ENCODE assay signal across 1 cellular context in genomic region chr2:101733257-101733993, GRCh38.
TF ChIP-seq lines count a peak whose summit lies in the region.

No MANE protein-coding gene starts in this region.

TF ChIP-seq in HepG2, 621 proteins besides CTCF, POLR2A, EP300 and RAD21 (continued from another document and continues in another):
- 0 out of 2 replicates have a peak, but pooled peaks have one; percentile 19 for TF ChIP-seq ZZZ3 (CRISPR knock-in tag; IDR thresholded peaks at IDR 0.05; ENCODE audit: borderline replicate concordance)
- peak; percentile 79 for TF ChIP-seq SOX5 (CRISPR knock-in tag; IDR thresholded peaks at IDR 0.05; ENCODE audit: borderline replicate concordance)
- TF ChIP-seq NCOA5 (CRISPR knock-in tag; IDR thresholded peaks at IDR 0.05): no peak
- TF ChIP-seq TCF7 (IDR thresholded peaks at IDR 0.05; ENCODE audit: low read depth): peak; percentile 65
- TF ChIP-seq ATF7-NPFF (CRISPR knock-in tag; IDR thresholded peaks at IDR 0.05; ENCODE audit: low read depth): no peak; the same call in 1 of the 2 replicates
- TF ChIP-seq ZFP82 (CRISPR knock-in tag; IDR thresholded peaks at IDR 0.05; ENCODE audit: borderline replicate concordance): no peak
- TF ChIP-seq HMGXB3 (CRISPR knock-in tag; IDR thresholded peaks at IDR 0.05; ENCODE audit: borderline replicate concordance): no peak
- no peak for TF ChIP-seq DNMT1 (CRISPR knock-in tag; IDR thresholded peaks at IDR 0.05)
- no peak for TF ChIP-seq TAF15 (IDR thresholded peaks at IDR 0.05; ENCODE audit: low read depth, low read length, poor library complexity, severe bottlenecking)
- TF ChIP-seq HMGA1 (CRISPR knock-in tag; conservative IDR thresholded peaks at IDR 0.05): no peak
- TF ChIP-seq ZNF350 (CRISPR knock-in tag; IDR thresholded peaks at IDR 0.05; ENCODE audit: borderline replicate concordance, low read depth): no peak; the same call in 1 of the 2 replicates
- peak; percentile 66; the same call in 1 of the 2 replicates for TF ChIP-seq CHD4 (IDR thresholded peaks at IDR 0.05; ENCODE audit: borderline replicate concordance, low read length)
- no peak for TF ChIP-seq ZNF337 (CRISPR knock-in tag; IDR thresholded peaks at IDR 0.05; ENCODE audit: borderline replicate concordance, low read depth)
- 0 out of 2 replicates have a peak, but pooled peaks have one; percentile 72 for TF ChIP-seq CC2D1A (CRISPR knock-in tag; IDR thresholded peaks at IDR 0.05)
- TF ChIP-seq ARNT2 (CRISPR knock-in tag; IDR thresholded peaks at IDR 0.05; ENCODE audit: low read depth): peak; percentile 59; the same call in 1 of the 2 replicates
- no peak for TF ChIP-seq GTF3A (CRISPR knock-in tag; conservative IDR thresholded peaks at IDR 0.05)
- TF ChIP-seq EEA1 (CRISPR knock-in tag; IDR thresholded peaks at IDR 0.05; ENCODE audit: borderline replicate concordance): no peak
- TF ChIP-seq CAMTA2 (CRISPR knock-in tag; IDR thresholded peaks at IDR 0.05; ENCODE audit: borderline replicate concordance): 0 out of 2 replicates have a peak, but pooled peaks have one; percentile 30
- TF ChIP-seq ZKSCAN5 (CRISPR knock-in tag; IDR thresholded peaks at IDR 0.05): no peak
- no peak for TF ChIP-seq ZNF549 (CRISPR knock-in tag; IDR thresholded peaks at IDR 0.05)
- peak; percentile 44 for TF ChIP-seq IRF2 (CRISPR knock-in tag; IDR thresholded peaks at IDR 0.05)
- no peak for TF ChIP-seq FLYWCH1 (CRISPR knock-in tag; IDR thresholded peaks at IDR 0.05)
- peak; percentile 49; the same call in 1 of the 2 replicates for TF ChIP-seq ZFP37 (CRISPR knock-in tag; IDR thresholded peaks at IDR 0.05; ENCODE audit: borderline replicate concordance)
- TF ChIP-seq ARNTL (CRISPR knock-in tag; IDR thresholded peaks at IDR 0.05): no peak
- no peak for TF ChIP-seq RFX3 (CRISPR knock-in tag; IDR thresholded peaks at IDR 0.05)
- no peak for TF ChIP-seq ZNF274 (CRISPR knock-in tag; IDR thresholded peaks at IDR 0.05)
- no peak for TF ChIP-seq USF2 (IDR thresholded peaks at IDR 0.05; ENCODE audit: low read depth, low read length)
- no peak for TF ChIP-seq USF2 (CRISPR knock-in tag; IDR thresholded peaks at IDR 0.05; ENCODE audit: borderline replicate concordance)
- TF ChIP-seq MAFF (IDR thresholded peaks at IDR 0.05; ENCODE audit: low read depth, low read length): no peak
- peak; percentile 68 for TF ChIP-seq ZNF781 (CRISPR knock-in tag; IDR thresholded peaks at IDR 0.05; ENCODE audit: borderline replicate concordance, not compliant biosample characterization)
- TF ChIP-seq ZNF10 (CRISPR knock-in tag; IDR thresholded peaks at IDR 0.05; ENCODE audit: borderline replicate concordance, low read depth): no peak
- no peak for TF ChIP-seq DBP (CRISPR knock-in tag; IDR thresholded peaks at IDR 0.05; ENCODE audit: not compliant biosample characterization)
- peak; percentile 59 for TF ChIP-seq ZMYM3 (CRISPR knock-in tag; IDR thresholded peaks at IDR 0.05)
- no peak for TF ChIP-seq ZNF484 (CRISPR knock-in tag; IDR thresholded peaks at IDR 0.05; ENCODE audit: borderline replicate concordance, low read depth)
- no peak for TF ChIP-seq ZNF367 (CRISPR knock-in tag; IDR thresholded peaks at IDR 0.05; ENCODE audit: borderline replicate concordance)
- no peak for TF ChIP-seq EHMT2 (IDR thresholded peaks at IDR 0.05; ENCODE audit: borderline replicate concordance, low read depth, low read length)
- peak; percentile 40; the same call in 1 of the 2 replicates for TF ChIP-seq BCL3 (CRISPR knock-in tag; IDR thresholded peaks at IDR 0.05)
- no peak for TF ChIP-seq ZSCAN12 (CRISPR knock-in tag; IDR thresholded peaks at IDR 0.05)
- no peak for TF ChIP-seq IKZF4 (CRISPR knock-in tag; IDR thresholded peaks at IDR 0.05; ENCODE audit: borderline replicate concordance, low read depth, not compliant biosample characterization)
- TF ChIP-seq SMAD9 (CRISPR knock-in tag; IDR thresholded peaks at IDR 0.05): peak; percentile 38; the same call in 1 of the 2 replicates
- no peak for TF ChIP-seq ZNF44 (CRISPR knock-in tag; IDR thresholded peaks at IDR 0.05)
- TF ChIP-seq NKX3-1 (CRISPR knock-in tag; IDR thresholded peaks at IDR 0.05): no peak
- TF ChIP-seq ZNF235 (CRISPR knock-in tag; IDR thresholded peaks at IDR 0.05; ENCODE audit: borderline replicate concordance): no peak; the same call in 1 of the 2 replicates
- TF ChIP-seq, protein P1, sequence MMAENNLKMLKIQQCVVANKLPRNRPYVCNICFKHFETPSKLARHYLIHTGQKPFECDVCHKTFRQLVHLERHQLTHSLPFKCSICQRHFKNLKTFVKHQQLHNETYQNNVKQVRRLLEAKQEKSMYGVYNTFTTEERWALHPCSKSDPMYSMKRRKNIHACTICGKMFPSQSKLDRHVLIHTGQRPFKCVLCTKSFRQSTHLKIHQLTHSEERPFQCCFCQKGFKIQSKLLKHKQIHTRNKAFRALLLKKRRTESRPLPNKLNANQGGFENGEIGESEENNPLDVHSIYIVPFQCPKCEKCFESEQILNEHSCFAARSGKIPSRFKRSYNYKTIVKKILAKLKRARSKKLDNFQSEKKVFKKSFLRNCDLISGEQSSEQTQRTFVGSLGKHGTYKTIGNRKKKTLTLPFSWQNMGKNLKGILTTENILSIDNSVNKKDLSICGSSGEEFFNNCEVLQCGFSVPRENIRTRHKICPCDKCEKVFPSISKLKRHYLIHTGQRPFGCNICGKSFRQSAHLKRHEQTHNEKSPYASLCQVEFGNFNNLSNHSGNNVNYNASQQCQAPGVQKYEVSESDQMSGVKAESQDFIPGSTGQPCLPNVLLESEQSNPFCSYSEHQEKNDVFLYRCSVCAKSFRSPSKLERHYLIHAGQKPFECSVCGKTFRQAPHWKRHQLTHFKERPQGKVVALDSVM (CRISPR knock-in tag; IDR thresholded peaks at IDR 0.05): no peak
- TF ChIP-seq GABPB1 (CRISPR knock-in tag; IDR thresholded peaks at IDR 0.05): no peak; the same call in 1 of the 2 replicates
- no peak for TF ChIP-seq PRPF4 (IDR thresholded peaks at IDR 0.05; ENCODE audit: low read depth, low read length, poor library complexity, severe bottlenecking)
- TF ChIP-seq NFATC3 (CRISPR knock-in tag; IDR thresholded peaks at IDR 0.05): no peak
- no peak for TF ChIP-seq ZNF20 (CRISPR knock-in tag; IDR thresholded peaks at IDR 0.05)
- 0 out of 2 replicates have a peak, but pooled peaks have one; percentile 66 for TF ChIP-seq YEATS4 (CRISPR knock-in tag; IDR thresholded peaks at IDR 0.05; ENCODE audit: borderline replicate concordance)
- peak; percentile 100 for TF ChIP-seq RBM22 (optimal IDR thresholded peaks at IDR 0.05; ENCODE audit: low read length)
- peak; percentile 37; the same call in 1 of the 2 replicates for TF ChIP-seq ZFX (CRISPR knock-in tag; IDR thresholded peaks at IDR 0.05; ENCODE audit: low read depth)
- TF ChIP-seq SP2 (CRISPR knock-in tag; IDR thresholded peaks at IDR 0.05): no peak
- TF ChIP-seq, protein P2, sequence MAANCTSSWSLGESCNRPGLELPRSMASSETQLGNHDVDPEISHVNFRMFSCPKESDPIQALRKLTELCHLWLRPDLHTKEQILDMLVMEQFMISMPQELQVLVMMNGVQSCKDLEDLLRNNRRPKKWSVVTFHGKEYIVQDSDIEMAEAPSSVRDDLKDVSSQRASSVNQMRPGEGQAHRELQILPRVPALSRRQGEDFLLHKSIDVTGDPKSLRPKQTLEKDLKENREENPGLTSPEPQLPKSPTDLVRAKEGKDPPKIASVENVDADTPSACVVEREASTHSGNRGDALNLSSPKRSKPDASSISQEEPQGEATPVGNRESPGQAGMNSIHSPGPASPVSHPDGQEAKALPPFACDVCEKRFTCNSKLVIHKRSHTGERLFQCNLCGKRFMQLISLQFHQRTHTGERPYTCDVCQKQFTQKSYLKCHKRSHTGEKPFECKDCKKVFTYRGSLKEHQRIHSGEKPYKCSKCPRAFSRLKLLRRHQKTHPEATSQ (CRISPR knock-in tag; IDR thresholded peaks at IDR 0.05; ENCODE audit: borderline replicate concordance): 0 out of 2 replicates have a peak, but pooled peaks have one; percentile 62
- TF ChIP-seq FOXA3 (CRISPR knock-in tag; IDR thresholded peaks at IDR 0.05): peak; percentile 83
- TF ChIP-seq MAF1 (CRISPR knock-in tag; IDR thresholded peaks at IDR 0.05; ENCODE audit: borderline replicate concordance): no peak
- no peak; the same call in 1 of the 2 replicates for TF ChIP-seq STAT6 (CRISPR knock-in tag; IDR thresholded peaks at IDR 0.05; ENCODE audit: borderline replicate concordance)
- no peak; the same call in none of the 2 replicates for TF ChIP-seq ZNF598 (CRISPR knock-in tag; IDR thresholded peaks at IDR 0.05; ENCODE audit: borderline replicate concordance)
- TF ChIP-seq ZSCAN22 (CRISPR knock-in tag; IDR thresholded peaks at IDR 0.05): no peak
- no peak for TF ChIP-seq RORA (CRISPR knock-in tag; IDR thresholded peaks at IDR 0.05)
- TF ChIP-seq ZNF709 (CRISPR knock-in tag; IDR thresholded peaks at IDR 0.05): no peak
- TF ChIP-seq MEF2D (CRISPR knock-in tag; IDR thresholded peaks at IDR 0.05): peak; percentile 96
- no peak for TF ChIP-seq ZNF891 (CRISPR knock-in tag; IDR thresholded peaks at IDR 0.05)
